In the genomic region with DNA sequence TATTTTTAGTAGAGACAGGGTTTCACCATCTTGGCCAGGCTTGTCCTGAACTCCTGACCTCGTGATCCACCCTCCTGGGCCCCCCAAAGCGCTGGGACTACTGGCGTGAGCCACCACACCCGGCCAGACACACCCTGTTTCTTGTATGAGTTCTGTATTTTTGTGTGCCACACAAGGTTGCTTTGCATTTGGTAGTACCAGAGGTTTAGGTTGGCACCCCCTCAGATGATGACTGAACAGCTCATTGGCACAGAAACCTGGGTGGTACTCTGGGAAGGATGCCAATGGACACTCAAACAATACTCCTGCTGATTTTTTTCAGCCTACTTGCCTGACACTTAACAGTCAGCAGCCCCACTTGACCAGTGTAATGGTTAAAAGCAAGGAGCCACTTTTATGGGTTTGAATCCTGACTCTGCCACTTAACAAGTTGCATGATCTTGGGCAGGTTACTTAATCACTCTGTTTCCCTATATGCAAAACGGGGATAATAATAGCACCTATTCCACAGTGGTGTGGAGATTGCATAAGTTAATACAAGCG, we compare ENCODE assay signal across 1 cellular context.
TF ChIP-seq lines count a peak whose summit lies in the region.

No MANE protein-coding gene starts in this region.

TF ChIP-seq in IMR-90, 13 proteins besides CTCF, POLR2A, EP300 and RAD21:
- TF ChIP-seq NFE2L2 (IDR thresholded peaks at IDR 0.05; ENCODE audit: low read depth, low read length) (no peak), MAFK (IDR thresholded peaks at IDR 0.05; ENCODE audit: low read depth, low read length) (no peak), MXI1 (IDR thresholded peaks at IDR 0.05; ENCODE audit: borderline replicate concordance, low read depth, low read length) (no peak), BHLHE40 (IDR thresholded peaks at IDR 0.05; ENCODE audit: low read depth, low read length) (no peak), RFX5 (IDR thresholded peaks at IDR 0.05; ENCODE audit: low read depth, low read length) (no peak)
TF ChIP-seq in IMR-90: peak in this region for 0.
